9 cellular contexts compared by ENCODE assay signal in genomic region chr13:98997738-98998641, GRCh38. TPM values are rescaled to one million over a fixed set of nuclear protein-coding genes. Genes with fewer than 3 reads are reported as not detected.
DNase-seq lines count a peak whose midpoint lies in the region; ATAC-seq and TF ChIP-seq lines count a peak whose summit lies in the region.
"Had no signal": no experiment of that assay in that cellular context is flagged by ENCODE, and none has a peak within 500 bp of the region (broad histone marks: within the 10 kb centered on the region; RNA-seq: fewer than 3 reads in every experiment).

No MANE protein-coding gene starts in this region.

- DNase-seq in DND-41 (peak; percentile 52), HFFc6 (peak; percentile 57), HEK293T (ENCODE audit: extremely low spot score) (no peak)
- DNase-seq in activated CD8-positive, alpha-beta T cell treated with anti-CD3 and anti-CD28 coated beads, Interleukin-2, amount 10 ng/mL, durations not matched to agents 7 days and 5 days: no peak
- DNase-seq in naive thymus-derived CD4-positive, alpha-beta T cell: no peak
- DNase-seq in activated effector memory CD4-positive, alpha-beta T cell treated with Interleukin-2 at 50 U/mL for 16 hours: no peak
- DNase-seq: stimulated activated CD4-positive, alpha-beta T cell treated with anti-CD3 and anti-CD28 coated beads, Interleukin-4, amount 100 ng/mL, for 1 hour had no signal

- no peaks in the 10 kb centered on the region for H3K9me3 ChIP-seq in DND-41 (ENCODE audit: insufficient read depth, low read length, severe bottlenecking)
- no peaks in the 10 kb centered on the region for H3K9me3 ChIP-seq in naive thymus-derived CD4-positive, alpha-beta T cell (ENCODE audit: control insufficient read depth in 2 of 3, low read length in 3 of 3)

- POLR2A ChIA-PET in activated CD8-positive, alpha-beta T cell treated with anti-CD3 and anti-CD28 coated beads, Interleukin-2, amount 10 ng/mL, durations not matched to agents 7 days and 5 days (lab: Charles Lee): interaction anchor here (1.0 kb wide), 1 partner anchor 255 kb away, joined by 3 read pairs; no protein-coding TSS in a partner anchor
- POLR2A ChIA-PET in naive thymus-derived CD4-positive, alpha-beta T cell (lab: Charles Lee): interaction anchor here (0.8 to 6.5 kb wide), 5 partner anchors 10 to 89 kb away, joined by 3 to 47 read pairs (median 4); no protein-coding TSS in a partner anchor
- POLR2A ChIA-PET in HEK293T (lab: Yijun Ruan, JAX): no interaction called here

- TF ChIP-seq CTCF in DND-41 (IDR thresholded peaks at IDR 0.05; ENCODE audit: borderline replicate concordance, extremely low read depth, low read length, poor library complexity, severe bottlenecking): no peak
- TF ChIP-seq CTCF in HFFc6 (IDR thresholded peaks at IDR 0.05): no peak

- peak; percentile 49 for ATAC-seq in DND-41 (ENCODE audit: insufficient read depth, low read depth)
- ATAC-seq in activated CD8-positive, alpha-beta T cell treated with anti-CD3 and anti-CD28 coated beads, Interleukin-2, amount 10 ng/mL, durations not matched to agents 7 days and 5 days: peak; percentile 14
- ATAC-seq in naive thymus-derived CD4-positive, alpha-beta T cell: no peak
- no peak for ATAC-seq in HG03039 (IDR thresholded peaks at IDR 0.05; ENCODE audit: unreplicated experiment)
- ATAC-seq in HG03432 (IDR thresholded peaks at IDR 0.05; ENCODE audit: unreplicated experiment): no peak

- H3K27me3 ChIP-seq in DND-41 (ENCODE audit: insufficient read depth, low read length, poor library complexity): no peaks in the 10 kb centered on the region
- H3K27me3 ChIP-seq in naive thymus-derived CD4-positive, alpha-beta T cell (ENCODE audit: control insufficient read depth in 2 of 2, insufficient read depth in 2 of 2, low read length in 2 of 2): no peaks in the 10 kb centered on the region

- H3K4me3 Mint-ChIP-seq in HFFc6: peak overlapping the region; percentile 45
- no peak overlapping the region for H3K4me3 Mint-ChIP-seq in activated CD8-positive, alpha-beta T cell treated with anti-CD3 and anti-CD28 coated beads, Interleukin-2, amount 10 ng/mL, durations not matched to agents 7 days and 5 days
- H3K4me3 Mint-ChIP-seq in naive thymus-derived CD4-positive, alpha-beta T cell: peak overlapping the region; percentile 46 to 84 (median 72)

- H4K20me1 ChIP-seq in DND-41 (ENCODE audit: insufficient read depth, low read length): no peaks in the 10 kb centered on the region

- H3K36me3 Mint-ChIP-seq in HFFc6 (ENCODE audit: low read depth): no peaks in the 10 kb centered on the region
- peaks cover 13% of the 10 kb centered on the region for H3K36me3 Mint-ChIP-seq in activated CD8-positive, alpha-beta T cell treated with anti-CD3 and anti-CD28 coated beads, Interleukin-2, amount 10 ng/mL, durations not matched to agents 7 days and 5 days (ENCODE audit: low read depth)
- H3K36me3 Mint-ChIP-seq in naive thymus-derived CD4-positive, alpha-beta T cell: peaks cover 0 to 12% (median 9%) of the 10 kb centered on the region in 5 donors

- peaks cover 47% of the 10 kb centered on the region for H3K4me1 Mint-ChIP-seq in HFFc6 (ENCODE audit: low read depth)
- peaks cover 70% of the 10 kb centered on the region for H3K4me1 Mint-ChIP-seq in activated CD8-positive, alpha-beta T cell treated with anti-CD3 and anti-CD28 coated beads, Interleukin-2, amount 10 ng/mL, durations not matched to agents 7 days and 5 days (ENCODE audit: low read depth)
- peaks cover 60 to 100% (median 99%) of the 10 kb centered on the region in 7 donors for H3K4me1 Mint-ChIP-seq in naive thymus-derived CD4-positive, alpha-beta T cell

- CTCF ChIA-PET in activated CD8-positive, alpha-beta T cell treated with anti-CD3 and anti-CD28 coated beads, Interleukin-2, amount 10 ng/mL, durations not matched to agents 7 days and 5 days (lab: Charles Lee): interaction anchor here (1.5 to 1.6 kb wide), 2 partner anchors 16 to 17 kb away, joined by 3 read pairs; no protein-coding TSS in a partner anchor
- CTCF ChIA-PET in naive thymus-derived CD4-positive, alpha-beta T cell (lab: Charles Lee): no interaction called here
- CTCF ChIA-PET in HEK293T (lab: Yijun Ruan, JAX): no interaction called here

- H2AFZ ChIP-seq in DND-41 (ENCODE audit: low read depth, low read length): no peak overlapping the region

- no peak overlapping the region for H3K4me3 ChIP-seq in DND-41 (ENCODE audit: low read depth in 1 of 2, low read length in 2 of 2)
- H3K4me3 ChIP-seq in naive thymus-derived CD4-positive, alpha-beta T cell (ENCODE audit: low read length): no peak overlapping the region

- H3K79me2 ChIP-seq in DND-41 (ENCODE audit: insufficient read depth, low read length): no peaks in the 10 kb centered on the region

- peaks cover 80% of the 10 kb centered on the region for H3K4me1 ChIP-seq in DND-41 (ENCODE audit: insufficient read depth, low read length)
- peaks cover 33 to 89% of the 10 kb centered on the region in 2 donors for H3K4me1 ChIP-seq in naive thymus-derived CD4-positive, alpha-beta T cell (ENCODE audit: control insufficient read depth in 2 of 2, insufficient read depth in 2 of 2, low read length in 2 of 2)

- peaks cover 2% of the 10 kb centered on the region; the same call in 1 of the 2 replicates for H3K27me3 Mint-ChIP-seq in HFFc6 (ENCODE audit: insufficient read depth)
- no peaks in the 10 kb centered on the region for H3K27me3 Mint-ChIP-seq in activated CD8-positive, alpha-beta T cell treated with anti-CD3 and anti-CD28 coated beads, Interleukin-2, amount 10 ng/mL, durations not matched to agents 7 days and 5 days (ENCODE audit: low read depth)
- H3K27me3 Mint-ChIP-seq in naive thymus-derived CD4-positive, alpha-beta T cell: no peaks in the 10 kb centered on the region

- intact Hi-C loops in naive thymus-derived CD4-positive, alpha-beta T cell (cut with micrococcal nuclease): loop anchor here in 1 of 2 donors (10.0 kb wide), 1 partner anchor 267 kb away; no protein-coding TSS in a partner anchor

- H3K27ac ChIP-seq in DND-41 (ENCODE audit: low read length): peak overlapping the region; percentile 51
- H3K27ac ChIP-seq in naive thymus-derived CD4-positive, alpha-beta T cell (ENCODE audit: low read depth, low read length): peak overlapping the region; percentile 90

- H3K36me3 ChIP-seq in DND-41 (ENCODE audit: insufficient read depth, low read length): no peaks in the 10 kb centered on the region
- no peaks in the 10 kb centered on the region for H3K36me3 ChIP-seq in naive thymus-derived CD4-positive, alpha-beta T cell (ENCODE audit: control insufficient read depth in 2 of 3, insufficient read depth in 3 of 3, low read length in 3 of 3)

- no peak overlapping the region for H3K4me2 ChIP-seq in DND-41 (ENCODE audit: insufficient read depth, low read length)

- H3K27ac Mint-ChIP-seq in HFFc6: peak overlapping the region; percentile 66
- no peak overlapping the region for H3K27ac Mint-ChIP-seq in activated CD8-positive, alpha-beta T cell treated with anti-CD3 and anti-CD28 coated beads, Interleukin-2, amount 10 ng/mL, durations not matched to agents 7 days and 5 days
- H3K27ac Mint-ChIP-seq in naive thymus-derived CD4-positive, alpha-beta T cell: peak overlapping the region; percentile 44 to 99 (median 96)

- H3K9ac ChIP-seq in DND-41 (ENCODE audit: low read depth, low read length): no peak overlapping the region

- H3K9me3 Mint-ChIP-seq in HFFc6: no peaks in the 10 kb centered on the region
- no peaks in the 10 kb centered on the region for H3K9me3 Mint-ChIP-seq in activated CD8-positive, alpha-beta T cell treated with anti-CD3 and anti-CD28 coated beads, Interleukin-2, amount 10 ng/mL, durations not matched to agents 7 days and 5 days (ENCODE audit: insufficient read depth)
- peaks cover 0 to 3% (median 0%) of the 10 kb centered on the region in 11 donors for H3K9me3 Mint-ChIP-seq in naive thymus-derived CD4-positive, alpha-beta T cell

TF ChIP-seq in HEK293T, 16 proteins besides CTCF, POLR2A, EP300 and RAD21:
- TF ChIP-seq HDGF (IDR thresholded peaks at IDR 0.05; ENCODE audit: borderline replicate concordance): no peak
- no peak for TF ChIP-seq L3MBTL2 (conservative IDR thresholded peaks at IDR 0.05)
- TF ChIP-seq FOXK2 (IDR thresholded peaks at IDR 0.05): no peak
- TF ChIP-seq ZNF384 (IDR thresholded peaks at IDR 0.05): no peak
- no peak for TF ChIP-seq SUZ12 (IDR thresholded peaks at IDR 0.05)
- no peak for TF ChIP-seq CTBP1 (IDR thresholded peaks at IDR 0.05; ENCODE audit: borderline replicate concordance)
- TF ChIP-seq ELF4 (IDR thresholded peaks at IDR 0.05): no peak
- no peak for TF ChIP-seq FOXM1 (IDR thresholded peaks at IDR 0.05; ENCODE audit: borderline replicate concordance)
- TF ChIP-seq FOXA1 (IDR thresholded peaks at IDR 0.05): no peak

RNA-seq across cellular contexts. Expression of gene DOCK9, which starts 20.1 kb away (rescaled TPM):
- total RNA-seq in HFFc6 (2021; fragmentation: NEBNext Ultra II Directional; extraction: Animal tissue kit (Norgen Biotek cat#: 25700)): 10 to 100 TPM; 21.8 to 30.5 (median 25.5) TPM
- 100 to 1,000 TPM in 1 of 2 experiments, 10 to 100 TPM in 1; 92.4 to 100 TPM for total RNA-seq in activated CD8-positive, alpha-beta T cell treated with anti-CD3 and anti-CD28 coated beads, Interleukin-2, amount 10 ng/mL, durations not matched to agents 7 days and 5 days
- 100 to 1,000 TPM in 4 of 5 experiments, 10 to 100 TPM in 1; 75.1 to 214 (median 128) TPM for total RNA-seq in naive thymus-derived CD4-positive, alpha-beta T cell
- 10 to 100 TPM; 22.2 to 40.2 TPM for polyA plus RNA-seq in naive thymus-derived CD4-positive, alpha-beta T cell

Comparison
In these comparisons a context has a peak if more than half of its experiments do, and no peak if none do; other contexts are left out.
1. ATAC-seq: peak in DND-41 (single experiment) and activated CD8-positive, alpha-beta T cell treated with anti-CD3 and anti-CD28 coated beads, Interleukin-2, amount 10 ng/mL, durations not matched to agents 7 days and 5 days (single experiment); none in naive thymus-derived CD4-positive, alpha-beta T cell (single experiment), HG03039 (single experiment) and HG03432 (single experiment).
2. DNase-seq: peak in DND-41 (single experiment) and HFFc6 (single experiment); none in activated CD8-positive, alpha-beta T cell treated with anti-CD3 and anti-CD28 coated beads, Interleukin-2, amount 10 ng/mL, durations not matched to agents 7 days and 5 days (single experiment), naive thymus-derived CD4-positive, alpha-beta T cell (0 of 9), activated effector memory CD4-positive, alpha-beta T cell treated with Interleukin-2 at 50 U/mL for 16 hours (single experiment) and HEK293T (single experiment).